ENCODE assay signal across 1 cellular context in the genomic region with DNA sequence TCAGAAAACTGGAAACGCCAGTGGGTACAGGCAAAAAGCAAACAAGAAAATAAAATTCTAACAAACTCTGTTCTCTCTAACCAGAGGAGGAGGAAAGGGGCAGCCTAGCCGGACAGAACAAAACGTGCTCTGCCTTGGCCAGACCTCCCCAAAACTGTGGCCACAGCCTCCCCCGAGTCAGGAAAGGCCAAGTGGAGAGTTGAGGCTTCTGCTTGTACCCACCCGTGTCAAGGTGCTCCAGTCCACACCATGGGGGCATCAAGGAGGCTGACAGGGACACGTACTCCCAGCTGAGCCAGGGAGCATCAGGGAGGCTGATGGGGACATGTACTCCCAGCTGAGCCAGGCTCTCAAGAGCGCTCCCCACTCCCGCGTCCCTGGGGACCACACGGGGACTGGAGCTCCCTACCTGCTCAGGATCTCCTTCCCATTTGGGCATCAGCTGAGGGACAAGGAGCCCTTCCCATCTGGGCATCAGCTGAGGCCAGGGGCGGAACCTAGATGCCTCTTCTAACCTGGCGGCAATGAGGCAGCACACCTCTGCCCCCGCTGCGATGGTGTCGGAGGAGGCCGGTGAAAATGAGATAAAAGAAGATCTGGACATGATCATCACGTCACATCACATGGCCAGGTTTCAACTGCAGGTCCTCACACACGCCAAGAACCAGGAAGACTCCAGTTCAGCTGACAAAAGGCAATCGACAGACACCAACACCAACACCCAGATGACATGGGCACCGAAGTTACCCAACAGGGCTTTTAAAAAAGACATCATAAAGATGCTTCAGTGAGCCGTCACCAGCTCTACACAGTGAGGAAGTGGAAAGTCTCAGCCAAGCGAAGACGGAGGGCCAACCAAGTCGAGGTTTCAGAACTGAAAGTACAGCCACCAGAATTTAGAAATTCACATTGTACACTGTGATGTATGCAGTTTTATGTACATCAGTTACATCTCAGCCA.
TF ChIP-seq lines count a peak whose summit lies in the region.

No MANE protein-coding gene starts in this region.

TF ChIP-seq in H1, 55 proteins besides CTCF, POLR2A, EP300 and RAD21 (continued from another document):
- TF ChIP-seq, protein P1, sequence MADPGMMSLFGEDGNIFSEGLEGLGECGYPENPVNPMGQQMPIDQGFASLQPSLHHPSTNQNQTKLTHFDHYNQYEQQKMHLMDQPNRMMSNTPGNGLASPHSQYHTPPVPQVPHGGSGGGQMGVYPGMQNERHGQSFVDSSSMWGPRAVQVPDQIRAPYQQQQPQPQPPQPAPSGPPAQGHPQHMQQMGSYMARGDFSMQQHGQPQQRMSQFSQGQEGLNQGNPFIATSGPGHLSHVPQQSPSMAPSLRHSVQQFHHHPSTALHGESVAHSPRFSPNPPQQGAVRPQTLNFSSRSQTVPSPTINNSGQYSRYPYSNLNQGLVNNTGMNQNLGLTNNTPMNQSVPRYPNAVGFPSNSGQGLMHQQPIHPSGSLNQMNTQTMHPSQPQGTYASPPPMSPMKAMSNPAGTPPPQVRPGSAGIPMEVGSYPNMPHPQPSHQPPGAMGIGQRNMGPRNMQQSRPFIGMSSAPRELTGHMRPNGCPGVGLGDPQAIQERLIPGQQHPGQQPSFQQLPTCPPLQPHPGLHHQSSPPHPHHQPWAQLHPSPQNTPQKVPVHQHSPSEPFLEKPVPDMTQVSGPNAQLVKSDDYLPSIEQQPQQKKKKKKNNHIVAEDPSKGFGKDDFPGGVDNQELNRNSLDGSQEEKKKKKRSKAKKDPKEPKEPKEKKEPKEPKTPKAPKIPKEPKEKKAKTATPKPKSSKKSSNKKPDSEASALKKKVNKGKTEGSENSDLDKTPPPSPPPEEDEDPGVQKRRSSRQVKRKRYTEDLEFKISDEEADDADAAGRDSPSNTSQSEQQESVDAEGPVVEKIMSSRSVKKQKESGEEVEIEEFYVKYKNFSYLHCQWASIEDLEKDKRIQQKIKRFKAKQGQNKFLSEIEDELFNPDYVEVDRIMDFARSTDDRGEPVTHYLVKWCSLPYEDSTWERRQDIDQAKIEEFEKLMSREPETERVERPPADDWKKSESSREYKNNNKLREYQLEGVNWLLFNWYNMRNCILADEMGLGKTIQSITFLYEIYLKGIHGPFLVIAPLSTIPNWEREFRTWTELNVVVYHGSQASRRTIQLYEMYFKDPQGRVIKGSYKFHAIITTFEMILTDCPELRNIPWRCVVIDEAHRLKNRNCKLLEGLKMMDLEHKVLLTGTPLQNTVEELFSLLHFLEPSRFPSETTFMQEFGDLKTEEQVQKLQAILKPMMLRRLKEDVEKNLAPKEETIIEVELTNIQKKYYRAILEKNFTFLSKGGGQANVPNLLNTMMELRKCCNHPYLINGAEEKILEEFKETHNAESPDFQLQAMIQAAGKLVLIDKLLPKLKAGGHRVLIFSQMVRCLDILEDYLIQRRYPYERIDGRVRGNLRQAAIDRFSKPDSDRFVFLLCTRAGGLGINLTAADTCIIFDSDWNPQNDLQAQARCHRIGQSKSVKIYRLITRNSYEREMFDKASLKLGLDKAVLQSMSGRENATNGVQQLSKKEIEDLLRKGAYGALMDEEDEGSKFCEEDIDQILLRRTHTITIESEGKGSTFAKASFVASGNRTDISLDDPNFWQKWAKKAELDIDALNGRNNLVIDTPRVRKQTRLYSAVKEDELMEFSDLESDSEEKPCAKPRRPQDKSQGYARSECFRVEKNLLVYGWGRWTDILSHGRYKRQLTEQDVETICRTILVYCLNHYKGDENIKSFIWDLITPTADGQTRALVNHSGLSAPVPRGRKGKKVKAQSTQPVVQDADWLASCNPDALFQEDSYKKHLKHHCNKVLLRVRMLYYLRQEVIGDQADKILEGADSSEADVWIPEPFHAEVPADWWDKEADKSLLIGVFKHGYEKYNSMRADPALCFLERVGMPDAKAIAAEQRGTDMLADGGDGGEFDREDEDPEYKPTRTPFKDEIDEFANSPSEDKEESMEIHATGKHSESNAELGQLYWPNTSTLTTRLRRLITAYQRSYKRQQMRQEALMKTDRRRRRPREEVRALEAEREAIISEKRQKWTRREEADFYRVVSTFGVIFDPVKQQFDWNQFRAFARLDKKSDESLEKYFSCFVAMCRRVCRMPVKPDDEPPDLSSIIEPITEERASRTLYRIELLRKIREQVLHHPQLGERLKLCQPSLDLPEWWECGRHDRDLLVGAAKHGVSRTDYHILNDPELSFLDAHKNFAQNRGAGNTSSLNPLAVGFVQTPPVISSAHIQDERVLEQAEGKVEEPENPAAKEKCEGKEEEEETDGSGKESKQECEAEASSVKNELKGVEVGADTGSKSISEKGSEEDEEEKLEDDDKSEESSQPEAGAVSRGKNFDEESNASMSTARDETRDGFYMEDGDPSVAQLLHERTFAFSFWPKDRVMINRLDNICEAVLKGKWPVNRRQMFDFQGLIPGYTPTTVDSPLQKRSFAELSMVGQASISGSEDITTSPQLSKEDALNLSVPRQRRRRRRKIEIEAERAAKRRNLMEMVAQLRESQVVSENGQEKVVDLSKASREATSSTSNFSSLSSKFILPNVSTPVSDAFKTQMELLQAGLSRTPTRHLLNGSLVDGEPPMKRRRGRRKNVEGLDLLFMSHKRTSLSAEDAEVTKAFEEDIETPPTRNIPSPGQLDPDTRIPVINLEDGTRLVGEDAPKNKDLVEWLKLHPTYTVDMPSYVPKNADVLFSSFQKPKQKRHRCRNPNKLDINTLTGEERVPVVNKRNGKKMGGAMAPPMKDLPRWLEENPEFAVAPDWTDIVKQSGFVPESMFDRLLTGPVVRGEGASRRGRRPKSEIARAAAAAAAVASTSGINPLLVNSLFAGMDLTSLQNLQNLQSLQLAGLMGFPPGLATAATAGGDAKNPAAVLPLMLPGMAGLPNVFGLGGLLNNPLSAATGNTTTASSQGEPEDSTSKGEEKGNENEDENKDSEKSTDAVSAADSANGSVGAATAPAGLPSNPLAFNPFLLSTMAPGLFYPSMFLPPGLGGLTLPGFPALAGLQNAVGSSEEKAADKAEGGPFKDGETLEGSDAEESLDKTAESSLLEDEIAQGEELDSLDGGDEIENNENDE (IDR thresholded peaks at IDR 0.05; ENCODE audit: insufficient replicate concordance, low read length): no peak
- TF ChIP-seq NANOG (IDR thresholded peaks at IDR 0.05; ENCODE audit: insufficient read depth, low read depth, low read length, poor library complexity, severe bottlenecking): no peak
- TF ChIP-seq BACH1 (IDR thresholded peaks at IDR 0.05; ENCODE audit: low read length): no peak
- TF ChIP-seq SIRT6 (IDR thresholded peaks at IDR 0.05; ENCODE audit: low read length): no peak
